Comparison of ENCODE assay signal across 21 cellular contexts in the genomic region with DNA sequence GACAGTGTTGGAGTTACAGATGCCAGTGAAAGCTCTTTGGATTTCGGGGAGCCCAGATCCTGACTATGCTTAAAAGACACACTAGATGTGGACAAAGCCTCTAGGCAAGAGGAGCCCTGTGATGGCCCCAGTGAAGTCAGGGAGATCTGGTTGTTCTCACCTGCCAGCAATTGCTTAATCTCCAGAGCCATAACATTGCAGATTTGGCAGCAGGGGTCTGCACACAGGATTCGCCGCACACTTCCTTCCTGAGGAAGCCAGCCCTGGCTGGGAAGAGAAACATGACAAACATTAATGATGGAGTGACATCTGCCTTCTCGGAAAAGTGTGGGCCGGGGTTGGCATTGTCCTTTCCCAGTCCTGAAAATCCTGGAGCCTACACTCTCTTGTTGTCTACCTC.
"Had no signal": no experiment of that assay in that cellular context is flagged by ENCODE, and none has a peak within 500 bp of the region (broad histone marks: within the 10 kb centered on the region; RNA-seq: fewer than 3 reads in every experiment).

No MANE protein-coding gene starts in this region.

- ATAC-seq: foreskin keratinocyte; heart right ventricle; left cardiac atrium; left lobe of liver; left ventricle myocardium superior; lower lobe of right lung; mucosa of descending colon; naive thymus-derived CD8-positive, alpha-beta T cell had no signal

- H3K4me3 Mint-ChIP-seq: dendritic cell treated with granulocyte-macrophage colony-stimulating factor and Interleukin-4, amounts not matched to agents 40 ng/mL and 50 ng/mL, for 4 days; mesothelial cell of epicardium; naive B cell; naive thymus-derived CD8-positive, alpha-beta T cell had no signal

- H3K27ac Mint-ChIP-seq: dendritic cell treated with granulocyte-macrophage colony-stimulating factor and Interleukin-4, amounts not matched to agents 40 ng/mL and 50 ng/mL, for 4 days; mesothelial cell of epicardium; naive B cell; naive thymus-derived CD8-positive, alpha-beta T cell had no signal

- H3K4me1 Mint-ChIP-seq: mesothelial cell of epicardium; naive B cell; naive thymus-derived CD8-positive, alpha-beta T cell had no signal

- DNase-seq: colonic mucosa; cortex of kidney; dorsolateral prefrontal cortex; effector CD4-positive, alpha-beta T cell; effector memory CD4-positive, alpha-beta T cell; foreskin keratinocyte; glutamatergic neuron; head of caudate nucleus; heart right ventricle; hippocampal formation; left cardiac atrium; left ventricle myocardium superior; lower lobe of right lung; mesenchymal stem cell; mucosa of descending colon; naive B cell; naive thymus-derived CD8-positive, alpha-beta T cell had no signal

- H3K9me3 ChIP-seq: colonic mucosa, esophagus muscularis mucosa, heart right ventricle, lower lobe of right lung, mucosa of descending colon had no signal

- H3K36me3 Mint-ChIP-seq: mesothelial cell of epicardium; naive B cell; naive thymus-derived CD8-positive, alpha-beta T cell had no signal
